Comparison of ENCODE assay signal across 7 cellular contexts in the genomic region with DNA sequence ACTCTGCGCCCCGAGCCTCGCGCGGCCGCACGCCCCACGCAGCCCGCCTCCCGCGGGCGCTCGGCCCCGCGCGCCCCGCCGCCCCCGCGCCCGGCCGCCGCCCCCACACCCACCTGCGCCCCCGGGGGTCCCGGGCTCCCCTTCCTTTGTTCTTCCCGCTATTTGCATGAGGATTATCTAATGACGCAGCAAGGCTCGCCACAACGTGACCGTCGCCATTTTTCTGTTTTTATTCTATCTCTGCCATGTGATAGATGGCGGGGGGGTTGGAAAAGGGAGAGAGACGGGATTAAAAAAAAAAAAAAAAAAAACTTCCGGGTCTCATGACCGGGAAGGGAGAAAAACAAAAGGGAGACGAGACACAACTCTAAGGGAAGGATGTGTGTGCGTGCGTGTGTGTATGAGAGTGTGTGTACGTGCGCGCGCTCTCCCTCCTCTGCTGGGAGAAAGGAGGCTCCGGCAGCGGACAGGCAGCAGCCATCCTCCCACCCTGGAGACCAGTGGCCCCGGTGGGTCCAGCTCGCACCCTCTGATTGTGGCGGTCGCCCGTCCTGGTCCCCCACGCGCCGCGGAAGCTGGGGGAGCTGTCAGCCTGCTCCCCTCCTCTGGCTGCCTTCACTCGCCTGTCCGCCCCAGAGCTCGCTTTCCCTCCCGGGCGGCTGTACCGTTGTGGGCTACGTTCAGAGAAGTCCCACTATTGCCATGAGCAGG.
A peak's percentile ranks its signal among the peaks of the same experiment; 100 is the strongest.
DNase-seq lines count a peak whose midpoint lies in the region; ATAC-seq and TF ChIP-seq lines count a peak whose summit lies in the region.

No MANE protein-coding gene starts in this region.

- no peaks in the 10 kb centered on the region for H3K9me3 Mint-ChIP-seq in activated CD4-positive, alpha-beta T cell treated with anti-CD3 and anti-CD28 coated beads for 36 hours (ENCODE audit: low read depth)
- no peaks in the 10 kb centered on the region for H3K9me3 Mint-ChIP-seq in dendritic cell treated with granulocyte-macrophage colony-stimulating factor and Interleukin-4, amounts not matched to agents 40 ng/mL and 50 ng/mL, for 4 days

- H3K4me1 Mint-ChIP-seq in activated CD4-positive, alpha-beta T cell treated with anti-CD3 and anti-CD28 coated beads for 36 hours = peaks cover 52% of the 10 kb centered on the region
- H3K4me1 Mint-ChIP-seq in dendritic cell treated with granulocyte-macrophage colony-stimulating factor and Interleukin-4, amounts not matched to agents 40 ng/mL and 50 ng/mL, for 4 days (ENCODE audit: low read depth) = peaks cover 46% of the 10 kb centered on the region

- H3K27ac Mint-ChIP-seq in activated CD4-positive, alpha-beta T cell treated with anti-CD3 and anti-CD28 coated beads for 36 hours = peak overlapping the region; percentile 95
- peak overlapping the region; percentile 98 for H3K27ac Mint-ChIP-seq in dendritic cell treated with granulocyte-macrophage colony-stimulating factor and Interleukin-4, amounts not matched to agents 40 ng/mL and 50 ng/mL, for 4 days

- peak; percentile 32 for ATAC-seq in HG03095 (IDR thresholded peaks at IDR 0.05; ENCODE audit: unreplicated experiment)
- peak; percentile 27 for ATAC-seq in activated CD4-positive, alpha-beta T cell treated with anti-CD3 and anti-CD28 coated beads for 36 hours

- no peaks in the 10 kb centered on the region for H3K27me3 Mint-ChIP-seq in activated CD4-positive, alpha-beta T cell treated with anti-CD3 and anti-CD28 coated beads for 36 hours
- no peaks in the 10 kb centered on the region for H3K27me3 Mint-ChIP-seq in dendritic cell treated with granulocyte-macrophage colony-stimulating factor and Interleukin-4, amounts not matched to agents 40 ng/mL and 50 ng/mL, for 4 days

- CTCF ChIA-PET in activated CD4-positive, alpha-beta T cell treated with anti-CD3 and anti-CD28 coated beads for 36 hours (lab: Charles Lee) = no interaction called here

- in situ Hi-C loops in GM13977 (cut with MboI; ENCODE audit: low pct_unique_long_range_greater_than_20kb, low sequenced_read_pairs, unreplicated experiment) = loop anchor here (25.0 kb wide), 1 partner anchor 620 kb away; no protein-coding TSS in a partner anchor

- peak overlapping the region; percentile 93 for H3K4me3 Mint-ChIP-seq in activated CD4-positive, alpha-beta T cell treated with anti-CD3 and anti-CD28 coated beads for 36 hours
- peak overlapping the region; percentile 94 for H3K4me3 Mint-ChIP-seq in dendritic cell treated with granulocyte-macrophage colony-stimulating factor and Interleukin-4, amounts not matched to agents 40 ng/mL and 50 ng/mL, for 4 days

- DNase-seq in GM13977 (ENCODE audit: low spot score) (peak; percentile 67), NCI-H446 (lab: John Stamatoyannopoulos, UW) (peak; percentile 89 to 90), kidney glomerular epithelial cell (lab: John Stamatoyannopoulos, UW) (peak; percentile 52)
- peak; percentile 70 for DNase-seq in activated CD4-positive, alpha-beta T cell treated with anti-CD3 and anti-CD28 coated beads for 36 hours
- peak; percentile 18 to 33 (median 26) for DNase-seq in stimulated activated CD4-positive, alpha-beta T cell treated with anti-CD3 and anti-CD28 coated beads, Interleukin-12 subunit alpha, Interleukin-12 subunit beta, amount 100 ng/mL, for 48 hours (ENCODE audit: low read depth in 2 of 3, low spot score in 1 of 3)

- TF ChIP-seq CTCF in GM13977 (IDR thresholded peaks at IDR 0.05; ENCODE audit: extremely low read depth, insufficient read depth, missing control alignments) = no peak

- POLR2A ChIA-PET in activated CD4-positive, alpha-beta T cell treated with anti-CD3 and anti-CD28 coated beads for 36 hours (lab: Charles Lee) = interaction anchor here (1.7 kb wide), 1 partner anchor 65 kb away, joined by 8 read pairs; no protein-coding TSS in a partner anchor

- peaks cover 2% of the 10 kb centered on the region for H3K36me3 Mint-ChIP-seq in activated CD4-positive, alpha-beta T cell treated with anti-CD3 and anti-CD28 coated beads for 36 hours (ENCODE audit: low read depth)
- H3K36me3 Mint-ChIP-seq in dendritic cell treated with granulocyte-macrophage colony-stimulating factor and Interleukin-4, amounts not matched to agents 40 ng/mL and 50 ng/mL, for 4 days (ENCODE audit: low read depth) = peaks cover 27% of the 10 kb centered on the region

- intact Hi-C loops in activated CD4-positive, alpha-beta T cell treated with anti-CD3 and anti-CD28 coated beads for 36 hours (cut with DNase I, micrococcal nuclease) = loop anchor here (1.0 to 10.0 kb wide), 16 partner anchors 7 to 1473 kb away; partner anchors contain the start of genes AK4 (in 2 of the 2), JAK1 (in 2 of the 2), LEPR (in 2 of the 2) and LEPROT (in 2 of the 2)
- intact Hi-C loops in dendritic cell treated with granulocyte-macrophage colony-stimulating factor and Interleukin-4, amounts not matched to agents 40 ng/mL and 50 ng/mL, for 4 days (cut with micrococcal nuclease) = loop anchor here (2.0 to 5.0 kb wide), 3 partner anchors 65 to 353 kb away; partner anchors contain the start of genes LEPR and LEPROT

Comparison
In these comparisons a context has a peak if more than half of its experiments do, and no peak if none do; other contexts are left out.
1. Peak in every context shown above with its lines: DNase-seq and ATAC-seq.
2. DNase-seq: peak in every context shown above with its lines; median percentile 90 in NCI-H446; 70 in activated CD4-positive, alpha-beta T cell treated with anti-CD3 and anti-CD28 coated beads for 36 hours; 67 in GM13977; 52 in kidney glomerular epithelial cell; 26 in stimulated activated CD4-positive, alpha-beta T cell treated with anti-CD3 and anti-CD28 coated beads, Interleukin-12 subunit alpha, Interleukin-12 subunit beta, amount 100 ng/mL, for 48 hours.